Comparison of ENCODE assay signal across 1 cellular context in genomic region chr4:154004859-154005520, GRCh38.
TF ChIP-seq lines count a peak whose summit lies in the region.

No MANE protein-coding gene starts in this region.

TF ChIP-seq in SK-N-SH, 30 proteins besides CTCF, POLR2A, EP300 and RAD21 (continued from another document):
- no peak for TF ChIP-seq REST (IDR thresholded peaks at IDR 0.05; ENCODE audit: low read depth, low read length)
- TF ChIP-seq TAF1 (IDR thresholded peaks at IDR 0.05; ENCODE audit: borderline replicate concordance, low read depth, low read length) = no peak
- TF ChIP-seq SMC3 (IDR thresholded peaks at IDR 0.05; ENCODE audit: low read depth, low read length) = no peak
- no peak for TF ChIP-seq RCOR1 (IDR thresholded peaks at IDR 0.05; ENCODE audit: low read length)
- TF ChIP-seq ZBTB33 (IDR thresholded peaks at IDR 0.05; ENCODE audit: borderline replicate concordance, low read depth) = no peak
- TF ChIP-seq EZH2phosphoT487 (IDR thresholded peaks at IDR 0.05; ENCODE audit: borderline replicate concordance, low read depth) = no peak
- no peak for TF ChIP-seq FOSL2 (IDR thresholded peaks at IDR 0.05; ENCODE audit: borderline replicate concordance, low read depth)
- TF ChIP-seq GATA2 (CRISPR knock-in tag; IDR thresholded peaks at IDR 0.05) = no peak
- no peak for TF ChIP-seq MXI1 (IDR thresholded peaks at IDR 0.05; ENCODE audit: low read depth, low read length)
- TF ChIP-seq MAX (IDR thresholded peaks at IDR 0.05; ENCODE audit: low read depth) = no peak
- TF ChIP-seq RXRA (IDR thresholded peaks at IDR 0.05; ENCODE audit: borderline replicate concordance, low read depth) = no peak
- TF ChIP-seq NFIC (IDR thresholded peaks at IDR 0.05; ENCODE audit: borderline replicate concordance) = no peak
TF ChIP-seq in SK-N-SH: peak in this region for 0.
